1 cellular context compared by ENCODE assay signal in genomic region chr3:190183121-190183520, GRCh38.
A peak's percentile ranks its signal among the peaks of the same experiment; 100 is the strongest.
TF ChIP-seq lines count a peak whose summit lies in the region.

No MANE protein-coding gene starts in this region.

TF ChIP-seq in HEK293, 187 proteins besides CTCF, POLR2A, EP300 and RAD21 (continued from another document):
- TF ChIP-seq ZNF514 (tag by site-specific recombination; IDR thresholded peaks at IDR 0.05): no peak
- peak; percentile 70 for TF ChIP-seq ZNF2 (tag by site-specific recombination; IDR thresholded peaks at IDR 0.05)
- TF ChIP-seq ZNF280D (tag by site-specific recombination; IDR thresholded peaks at IDR 0.05): no peak
- no peak for TF ChIP-seq YY1 (tag by site-specific recombination; IDR thresholded peaks at IDR 0.05)
- TF ChIP-seq ZNF521 (tag by site-specific recombination; IDR thresholded peaks at IDR 0.05): no peak
- no peak for TF ChIP-seq ZNF670 (tag by site-specific recombination; IDR thresholded peaks at IDR 0.05; ENCODE audit: low read depth)
- TF ChIP-seq ZNF394 (tag by site-specific recombination; IDR thresholded peaks at IDR 0.05; ENCODE audit: borderline replicate concordance): peak; percentile 39; the same call in 1 of the 2 replicates
- no peak for TF ChIP-seq ZNF555 (tag by site-specific recombination; conservative IDR thresholded peaks at IDR 0.05)
- TF ChIP-seq ZNF747 (tag by site-specific recombination; IDR thresholded peaks at IDR 0.05): no peak
- TF ChIP-seq PBX3 (CRISPR knock-in tag; IDR thresholded peaks at IDR 0.05): no peak
- TF ChIP-seq ZNF335 (tag by site-specific recombination; conservative IDR thresholded peaks at IDR 0.05): 0 out of 2 replicates have a peak, but pooled peaks have one; percentile 21
- TF ChIP-seq ZFHX2 (tag by site-specific recombination; conservative IDR thresholded peaks at IDR 0.05): no peak
- TF ChIP-seq INSM2 (tag by site-specific recombination; IDR thresholded peaks at IDR 0.05): peak; percentile 91
- no peak for TF ChIP-seq ZNF792 (tag by site-specific recombination; IDR thresholded peaks at IDR 0.05)
- TF ChIP-seq ZBTB21 (tag by site-specific recombination; IDR thresholded peaks at IDR 0.05): peak; percentile 90
- peak; percentile 50; the same call in 1 of the 2 replicates for TF ChIP-seq KLF17 (tag by site-specific recombination; IDR thresholded peaks at IDR 0.05)
- no peak for TF ChIP-seq ZNF768 (tag by site-specific recombination; IDR thresholded peaks at IDR 0.05)
- peak; percentile 47 for TF ChIP-seq SP2 (tag by site-specific recombination; IDR thresholded peaks at IDR 0.05)
- no peak for TF ChIP-seq ZNF677 (tag by site-specific recombination; IDR thresholded peaks at IDR 0.05)
- no peak for TF ChIP-seq EGR2 (tag by site-specific recombination; IDR thresholded peaks at IDR 0.05; ENCODE audit: low read depth)
- TF ChIP-seq ZNF837 (tag by site-specific recombination; IDR thresholded peaks at IDR 0.05): no peak
- no peak for TF ChIP-seq ZNF214 (tag by site-specific recombination; IDR thresholded peaks at IDR 0.05; ENCODE audit: borderline replicate concordance)
- 0 out of 2 replicates have a peak, but pooled peaks have one; percentile 56 for TF ChIP-seq ZNF561 (tag by site-specific recombination; IDR thresholded peaks at IDR 0.05; ENCODE audit: borderline replicate concordance)
- TF ChIP-seq ZNF184 (tag by site-specific recombination; IDR thresholded peaks at IDR 0.05): peak; percentile 9; the same call in 1 of the 2 replicates
- peak; percentile 90 for TF ChIP-seq ZBTB17 (tag by site-specific recombination; IDR thresholded peaks at IDR 0.05)
- no peak for TF ChIP-seq ZFP3 (tag by site-specific recombination; IDR thresholded peaks at IDR 0.05; ENCODE audit: low read depth)
- TF ChIP-seq SCRT2 (tag by site-specific recombination; IDR thresholded peaks at IDR 0.05): peak; percentile 55; the same call in 1 of the 2 replicates
- TF ChIP-seq ZNF548 (tag by site-specific recombination; IDR thresholded peaks at IDR 0.05): no peak
- peak; percentile 95 for TF ChIP-seq ATF2 (tag by site-specific recombination; IDR thresholded peaks at IDR 0.05; ENCODE audit: low read depth)
- TF ChIP-seq ZNF558 (tag by site-specific recombination; IDR thresholded peaks at IDR 0.05): peak; percentile 88
- TF ChIP-seq ZIC2 (tag by site-specific recombination; IDR thresholded peaks at IDR 0.05): peak; percentile 61
- no peak for TF ChIP-seq ZNF148 (tag by site-specific recombination; IDR thresholded peaks at IDR 0.05; ENCODE audit: borderline replicate concordance)
- no peak for TF ChIP-seq ZNF350 (tag by site-specific recombination; IDR thresholded peaks at IDR 0.05)
- TF ChIP-seq ZSCAN23 (tag by site-specific recombination; IDR thresholded peaks at IDR 0.05): peak; percentile 23; the same call in 1 of the 2 replicates
- no peak for TF ChIP-seq ZNF18 (tag by site-specific recombination; IDR thresholded peaks at IDR 0.05)
- no peak for TF ChIP-seq ZNF211 (tag by site-specific recombination; IDR thresholded peaks at IDR 0.05; ENCODE audit: low read depth)
- TF ChIP-seq SP7 (tag by site-specific recombination; IDR thresholded peaks at IDR 0.05): peak; percentile 84
- peak; percentile 53; the same call in 1 of the 2 replicates for TF ChIP-seq ZBTB20 (tag by site-specific recombination; IDR thresholded peaks at IDR 0.05)
- no peak for TF ChIP-seq ZNF513 (tag by site-specific recombination; IDR thresholded peaks at IDR 0.05)
- TF ChIP-seq ZNF362 (tag by site-specific recombination; IDR thresholded peaks at IDR 0.05): peak; percentile 58; the same call in 1 of the 2 replicates
- TF ChIP-seq TSHZ1 (tag by site-specific recombination; IDR thresholded peaks at IDR 0.05; ENCODE audit: borderline replicate concordance): peak; percentile 75; the same call in 1 of the 2 replicates
